In genomic region chr18:77205769-77206168, GRCh38 we compare ENCODE assay signal across 23 cellular contexts. TPM values are rescaled to one million over a fixed set of nuclear protein-coding genes. Genes with fewer than 3 reads are reported as not detected.
"Had no signal": no experiment of that assay in that cellular context is flagged by ENCODE, and none has a peak within 500 bp of the region (broad histone marks: within the 10 kb centered on the region; RNA-seq: fewer than 3 reads in every experiment).

No MANE protein-coding gene starts in this region.

- FAIRE-seq: bronchial epithelial cell, endometrium had no signal

- H3K27me3 ChIP-seq: gastrocnemius medialis, heart left ventricle, thyroid gland had no signal

- H3K36me3 ChIP-seq: gastrocnemius medialis, heart left ventricle, thyroid gland had no signal

- DNase-seq: activated CD4-positive, alpha-beta T cell treated with anti-CD3 and anti-CD28 coated beads for 1 hour; activated CD4-positive, alpha-beta T cell treated with anti-CD3 and anti-CD28 coated beads, Interleukin-2, amount 50 U/mL, for 4 hours; activated gamma-delta T cell treated with Interleukin-2 at 50 U/mL for 16 hours; activated T-cell treated with anti-CD3 and anti-CD28 coated beads, Interleukin-2, amount 50 U/mL, for 72 hours; cerebellar nuclear complex; cortex of kidney; erythroblast; gastrocnemius medialis; heart left ventricle; left ventricle myocardium superior; mesendoderm; naive thymus-derived CD8-positive, alpha-beta T cell; stimulated activated CD8-positive, alpha-beta memory T cell treated with anti-CD3 and anti-CD28 coated beads, Interleukin-4, amount 100 ng/mL, for 48 hours; stimulated activated naive CD4-positive, alpha-beta T cell; thyroid gland had no signal

- ATAC-seq: activated naive CD4-positive, alpha-beta T cell treated with anti-CD3 and anti-CD28 coated beads, Interleukin-2, amount 50 U/mL, for 72 hours; activated T-cell treated with anti-CD3 and anti-CD28 coated beads, Interleukin-2, amount 50 U/mL, for 72 hours; gastrocnemius medialis; heart left ventricle; left ventricle myocardium superior; naive thymus-derived CD8-positive, alpha-beta T cell; sciatic nerve had no signal

- H3K9me3 ChIP-seq: gastrocnemius medialis, heart left ventricle, thyroid gland had no signal

- H3K4me3 ChIP-seq: gastrocnemius medialis, heart left ventricle, thyroid gland had no signal

RNA-seq across cellular contexts. Expression of gene GALR1, which starts 43.9 kb away (rescaled TPM):
- total RNA-seq: activated CD8-positive, alpha-beta memory T cell treated with anti-CD3 and anti-CD28 coated beads for 36 hours; activated naive CD4-positive, alpha-beta T cell treated with anti-CD3 and anti-CD28 coated beads, Interleukin-2, amount 50 U/mL, for 72 hours; activated T-cell treated with anti-CD3 and anti-CD28 coated beads, Interleukin-2, amount 50 U/mL, for 72 hours; bronchial epithelial cell; gastrocnemius medialis; kidney epithelial cell; left ventricle myocardium superior; naive thymus-derived CD8-positive, alpha-beta T cell; osteocyte; pulmonary artery endothelial cell had no signal
- polyA plus RNA-seq: naive thymus-derived CD8-positive, alpha-beta T cell had no signal
